8 cellular contexts compared by ENCODE assay signal in the genomic region with DNA sequence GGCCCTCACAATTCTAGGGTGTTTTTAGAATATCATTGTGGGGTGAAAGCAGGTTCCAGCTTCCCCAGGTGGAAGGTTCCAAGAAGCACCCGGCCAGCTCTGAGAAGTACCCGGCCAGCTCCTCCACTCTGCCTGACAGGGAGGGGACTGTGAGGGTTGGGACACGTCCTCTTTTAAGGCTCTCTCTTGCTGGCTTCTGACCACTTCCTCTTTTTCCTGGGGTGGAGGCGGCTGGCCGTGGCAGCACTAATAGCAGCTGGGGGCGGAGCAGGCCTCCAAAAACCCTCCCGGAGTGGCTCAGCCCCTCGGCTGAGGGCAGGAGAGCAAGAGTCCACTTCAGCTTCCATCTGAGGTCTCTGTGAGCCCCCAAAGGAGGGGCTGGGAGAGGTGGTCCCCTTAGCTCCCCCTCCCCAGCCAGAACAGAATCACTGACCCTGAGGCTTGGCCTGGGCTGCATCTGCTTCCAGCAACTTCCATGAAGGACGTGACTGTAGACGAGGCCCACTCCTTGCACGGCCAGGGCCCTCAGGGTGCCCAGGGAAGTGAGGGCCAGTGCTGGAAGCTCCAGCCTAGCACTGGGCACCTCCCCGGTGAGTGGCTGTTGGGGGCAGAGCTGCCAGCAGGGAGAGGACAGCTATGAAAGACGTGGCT. TPM values are rescaled to one million over a fixed set of nuclear protein-coding genes. Genes with fewer than 3 reads are reported as not detected.
DNase-seq lines count a peak whose midpoint lies in the region; ATAC-seq and TF ChIP-seq lines count a peak whose summit lies in the region.

No MANE protein-coding gene starts in this region.

- DNase-seq in OCI-M1 (lab: John Stamatoyannopoulos, UW) (peak; percentile 99), left cardiac atrium (peak; percentile 70), testis (peak; percentile 43), NCI-H69 (lab: John Stamatoyannopoulos, UW) (no peak), DMS53 (lab: John Stamatoyannopoulos, UW) (no peak), NCI-H524 treated with DMSO at 0.1 percent for 48 hours (lab: John Stamatoyannopoulos, UW) (no peak)

- no peaks in the 10 kb centered on the region for H3K9me3 ChIP-seq in testis

- 59 to 70% methylated on average over 8 to 10 of the region's 13 CpGs for WGBS in testis, 2 donors

- ATAC-seq in GM19035 (IDR thresholded peaks at IDR 0.05; ENCODE audit: unreplicated experiment), result peak; percentile 90
- peak; percentile 94 for ATAC-seq in HG02943 (IDR thresholded peaks at IDR 0.05; ENCODE audit: low read depth, unreplicated experiment)
- ATAC-seq in left cardiac atrium, result peak; percentile 79 to 87

- intact Hi-C loops in left cardiac atrium (cut with DNase I), result no loop called here
- intact Hi-C loops in testis (cut with DNase I; ENCODE audit: low total_unique reads), result no loop called here

- H3K4me1 ChIP-seq in testis, result no peaks in the 10 kb centered on the region

- no peaks in the 10 kb centered on the region for H3K27me3 ChIP-seq in testis

- TF ChIP-seq POLR2A in testis (IDR thresholded peaks at IDR 0.05), result no peak

- no peak overlapping the region for H3K4me3 ChIP-seq in testis

- no peak for TF ChIP-seq CTCF in testis (IDR thresholded peaks at IDR 0.05)

- H3K36me3 ChIP-seq in testis (ENCODE audit: low read depth, missing control alignments), result no peaks in the 10 kb centered on the region

- H3K27ac ChIP-seq in testis, result no peak overlapping the region

RNA-seq across cellular contexts. Expression of a gene that starts 26.7 kb away (rescaled TPM):
- total RNA-seq in left cardiac atrium, result 10 to 100 TPM; 14.1 to 16.0 TPM
- total RNA-seq in testis, result 10 to 100 TPM in 1 of 2 donors, 1 to 10 TPM in 1; 8.0 to 11.3 TPM
- 6.8 TPM for polyA plus RNA-seq in testis (ENCODE audit: insufficient read depth, low read depth, low replicate concordance)

Comparison
In these comparisons a context has a peak if more than half of its experiments do, and no peak if none do; other contexts are left out.
1. DNase-seq: peak in OCI-M1 (single experiment), left cardiac atrium (single experiment) and testis (single experiment); none in NCI-H69 (single experiment), DMS53 (single experiment) and NCI-H524 treated with DMSO at 0.1 percent for 48 hours (single experiment).
2. Peak in every context shown above with its lines, with median percentiles within 50 percentile points of each other: ATAC-seq.